26 cellular contexts compared by ENCODE assay signal in genomic region chr12:10529603-10530002, GRCh38. TPM values are rescaled to one million over a fixed set of nuclear protein-coding genes. Genes with fewer than 3 reads are reported as not detected.
DNase-seq lines count a peak whose midpoint lies in the region; ATAC-seq, FAIRE-seq and TF ChIP-seq lines count a peak whose summit lies in the region.
"Had no signal": no experiment of that assay in that cellular context is flagged by ENCODE, and none has a peak within 500 bp of the region (broad histone marks: within the 10 kb centered on the region; RNA-seq: fewer than 3 reads in every experiment).

No MANE protein-coding gene starts in this region.

- no peak overlapping the region for H3K27ac Mint-ChIP-seq in nephron progenitor cell
- H3K27ac Mint-ChIP-seq: CD14-positive monocyte; CD4-positive, alpha-beta memory T cell; CD4-positive, CD25-positive, alpha-beta regulatory T cell; CD8-positive, alpha-beta memory T cell had no signal

- no peak overlapping the region for H3K4me2 ChIP-seq in OCI-LY7 (ENCODE audit: low read length)
- H3K4me2 ChIP-seq: BLaER1 had no signal

- BruUV-seq in OCI-LY7 (replicated peaks; lab: Mats Ljungman, UMichigan): no TSS peak

- POLR2A ChIA-PET in OCI-LY7 (lab: Charles Lee): no interaction called here

- H3K9me3 ChIP-seq in OCI-LY7 (ENCODE audit: low read length) (peaks cover 10% of the 10 kb centered on the region; the same call in 1 of the 2 replicates), small intestine (ENCODE audit: control insufficient read depth, low read depth) (no peaks in the 10 kb centered on the region)
- H3K9me3 ChIP-seq: BE2C, BLaER1 had no signal

- CTCF ChIA-PET in OCI-LY7 (lab: Charles Lee; ENCODE audit: unreplicated experiment): no interaction called here

- no peak for FAIRE-seq in small intestine (lab: Jason Lieb, UNC)
- FAIRE-seq: GM12878, GM12892, GM18507 had no signal

- H3K36me3 ChIP-seq in OCI-LY7 (ENCODE audit: insufficient read depth, low read length): no peaks in the 10 kb centered on the region; the same call in 1 of the 2 replicates
- H3K36me3 ChIP-seq in small intestine (ENCODE audit: control insufficient read depth in 2 of 2, insufficient read depth in 2 of 2, low read length in 2 of 2): no peaks in the 10 kb centered on the region
- H3K36me3 ChIP-seq: BE2C, BLaER1 had no signal

- H4K20me1 ChIP-seq in OCI-LY7 (ENCODE audit: insufficient read depth, low read length): no peaks in the 10 kb centered on the region
- H4K20me1 ChIP-seq: BLaER1 had no signal

- H3K27me3 Mint-ChIP-seq in nephron progenitor cell (ENCODE audit: low read depth, poor library complexity): no peaks in the 10 kb centered on the region

- peak overlapping the region; percentile 28 for H2AFZ ChIP-seq in OCI-LY7 (ENCODE audit: low read length)

- H3K4me3 ChIP-seq in OCI-LY7 (ENCODE audit: low read depth, low read length, poor library complexity, severe bottlenecking): no peak overlapping the region
- H3K4me3 ChIP-seq in small intestine (ENCODE audit: low read depth in 1 of 2, low read length in 2 of 2): no peak overlapping the region
- H3K4me3 ChIP-seq: BLaER1, GM12878 had no signal

- no peaks in the 10 kb centered on the region for H3K79me2 ChIP-seq in OCI-LY7 (ENCODE audit: insufficient read depth, low read depth, low read length)

- H3K27me3 ChIP-seq in small intestine (ENCODE audit: control insufficient read depth in 2 of 2, insufficient read depth in 2 of 2, low read length in 2 of 2): no peaks in the 10 kb centered on the region
- H3K27me3 ChIP-seq: BE2C, BLaER1 had no signal

- WGBS in small intestine, 3 donors: 63 to 72% (median 65%) methylated on average over 3 of the region's 3 CpGs

- DNase-seq in OCI-LY7 (ENCODE audit: low spot score) (no peak), left colon (no peak), small intestine (peak; percentile 3), dermis blood vessel endothelial cell (no peak), nephron progenitor cell (no peak)
- DNase-seq in stimulated activated naive CD4-positive, alpha-beta T cell (lab: John Stamatoyannopoulos, UW): no peak
- DNase-seq: 8988T; ACHN; BE2C; C1 segment of cervical spinal cord; CD4-positive, alpha-beta memory T cell; CD4-positive, CD25-positive, alpha-beta regulatory T cell; CD8-positive, alpha-beta memory T cell; COR-L47; DMS 273 treated with DMSO at 0.1 percent for 48 hours; DMS153; DMS53; DMS79; DND-41; EL; GDM1 had no signal

- no peak overlapping the region for H3K4me3 Mint-ChIP-seq in nephron progenitor cell
- H3K4me3 Mint-ChIP-seq: CD14-positive monocyte; CD4-positive, alpha-beta memory T cell; CD4-positive, CD25-positive, alpha-beta regulatory T cell; CD8-positive, alpha-beta memory T cell had no signal

- intact Hi-C loops in OCI-LY7 (cut with micrococcal nuclease; ENCODE audit: unreplicated experiment): no loop called here
- intact Hi-C loops in left colon (cut with DNase I, micrococcal nuclease): no loop called here

- no peaks in the 10 kb centered on the region for H3K36me3 Mint-ChIP-seq in nephron progenitor cell (ENCODE audit: low read depth)
- H3K36me3 Mint-ChIP-seq: CD14-positive monocyte; CD4-positive, alpha-beta memory T cell; CD4-positive, CD25-positive, alpha-beta regulatory T cell had no signal

- no peak overlapping the region for H3K27ac ChIP-seq in OCI-LY7 (ENCODE audit: low read depth, low read length, poor library complexity, severe bottlenecking)
- no peak overlapping the region for H3K27ac ChIP-seq in small intestine (ENCODE audit: low read depth in 1 of 2, low read length in 1 of 2)
- H3K27ac ChIP-seq: BLaER1 had no signal

- TF ChIP-seq CTCF in OCI-LY7 (conservative IDR thresholded peaks at IDR 0.05; ENCODE audit: low read length) (no peak), nephron progenitor cell (IDR thresholded peaks at IDR 0.05) (no peak)

- no peaks in the 10 kb centered on the region for H3K9me3 Mint-ChIP-seq in nephron progenitor cell
- H3K9me3 Mint-ChIP-seq: CD4-positive, CD25-positive, alpha-beta regulatory T cell had no signal

- no peaks in the 10 kb centered on the region for H3K4me1 Mint-ChIP-seq in nephron progenitor cell
- H3K4me1 Mint-ChIP-seq: CD14-positive monocyte; CD4-positive, alpha-beta memory T cell; CD4-positive, CD25-positive, alpha-beta regulatory T cell had no signal

- ATAC-seq in left colon: peak; percentile 73
- ATAC-seq: GM12878 had no signal

- H3K4me1 ChIP-seq in OCI-LY7 (ENCODE audit: insufficient read depth, low read length, poor library complexity, severe bottlenecking) (no peaks in the 10 kb centered on the region), small intestine (ENCODE audit: control insufficient read depth in 2 of 2, insufficient read depth in 1 of 2, low read depth in 1 of 2, low read length in 1 of 2) (peaks cover 0 to 2% of the 10 kb centered on the region in 2 donors)
- H3K4me1 ChIP-seq: BE2C, BLaER1 had no signal

- no peaks in the 10 kb centered on the region for H3K9me2 ChIP-seq in OCI-LY7 (ENCODE audit: insufficient read depth, low read length)

RNA-seq across cellular contexts. Expression of gene EIF2S3B, which starts 23.9 kb away (rescaled TPM):
- total RNA-seq in OCI-LY7 (2014; rRNA removed; shearing (Covaris generic)): 0.85 and 1.0 TPM in 2 replicates
- total RNA-seq in OCI-LY7 (2022) (0.95 and 1.6 TPM in 2 replicates), left colon (1 to 10 TPM in 1 of 2 donors, under 1 TPM in 1; 0.61 to 2.1 TPM), dermis blood vessel endothelial cell (1.0 and 1.2 TPM in 2 replicates)
- under 1 TPM in 2 of 3 donors, not detected in 1; 0.51 to 0.89 TPM for polyA plus RNA-seq in small intestine
